ENCODE assay signal across 10 cellular contexts in genomic region chr7:112001089-112001826, GRCh38.
A peak's percentile ranks its signal among the peaks of the same experiment; 100 is the strongest.
DNase-seq lines count a peak whose midpoint lies in the region; ATAC-seq and TF ChIP-seq lines count a peak whose summit lies in the region.
"Had no signal": no experiment of that assay in that cellular context is flagged by ENCODE, and none has a peak within 500 bp of the region (broad histone marks: within the 10 kb centered on the region; RNA-seq: fewer than 3 reads in every experiment).

No MANE protein-coding gene starts in this region.

- peak; percentile 81 for DNase-seq in GM23248
- peak in 1 of 2 experiments; percentile 39 for DNase-seq in SJSA1 (ENCODE audit: low read depth in 1 of 2, low spot score in 2 of 2)
- peak; percentile 74 to 93 for DNase-seq in fibroblast of lung (ENCODE audit: low read depth in 2 of 2)
- peak; percentile 90 for DNase-seq in renal cortical epithelial cell (ENCODE audit: low read depth)
- DNase-seq in HUDEP-2 (lab: John Stamatoyannopoulos, UW; ENCODE audit: unreplicated experiment in 76 of 76) = no peak
- DNase-seq in activated CD8-positive, alpha-beta memory T cell treated with anti-CD3 and anti-CD28 coated beads, Interleukin-2, amount 50 U/mL, for 48 hours = no peak
- DNase-seq: mucosa of descending colon, NCI-H146 had no signal

- H3K36me3 ChIP-seq in GM23248 (ENCODE audit: low read depth) (no peaks in the 10 kb centered on the region), SJSA1 (no peaks in the 10 kb centered on the region), fibroblast of lung (ENCODE audit: control insufficient read depth, insufficient read depth, low read length) (no peaks in the 10 kb centered on the region)

- H3K9ac ChIP-seq in GM23248 (peak overlapping the region; percentile 46), fibroblast of lung (ENCODE audit: insufficient read depth, low read length) (no peak overlapping the region)

- WGBS in GM23248 (ENCODE audit: low coverage in 1 of 2, low lambda C conversion rate in 2 of 2, missing lambda C conversion rate in 2 of 2), 2 experiments = 32 to 37% methylated on average over 6 of the region's 6 CpGs

- in situ Hi-C loops in GM23248 (cut with MboI) = no loop called here

- ATAC-seq in GM21526 (IDR thresholded peaks at IDR 0.05; ENCODE audit: low FRiP score, unreplicated experiment) = no peak
- no peak for ATAC-seq in HG03439 (IDR thresholded peaks at IDR 0.05; ENCODE audit: unreplicated experiment)
- ATAC-seq: mucosa of descending colon had no signal

- H3F3A ChIP-seq in GM23248 (ENCODE audit: insufficient read depth) = no peaks in the 10 kb centered on the region

- no peaks in the 10 kb centered on the region for H3K27me3 ChIP-seq in GM23248 (replicated peaks; ENCODE audit: insufficient read depth)
- H3K27me3 ChIP-seq in SJSA1 (replicated peaks) = no peaks in the 10 kb centered on the region
- H3K27me3 ChIP-seq in fibroblast of lung (ENCODE audit: control insufficient read depth, insufficient read depth, low read length) = no peaks in the 10 kb centered on the region

- H2AFZ ChIP-seq in GM23248 = peak overlapping the region; percentile 54
- H2AFZ ChIP-seq in fibroblast of lung (ENCODE audit: low read length) = no peak overlapping the region

- TF ChIP-seq CTCF in fibroblast of lung (conservative IDR thresholded peaks at IDR 0.05 in 1 of 2, IDR thresholded peaks at IDR 0.05 in 1 of 2; ENCODE audit: low read depth in 1 of 2, low read length in 2 of 2) = no peak

- H3K9me3 ChIP-seq in GM23248 (ENCODE audit: low read depth) (no peaks in the 10 kb centered on the region), SJSA1 (replicated peaks) (no peaks in the 10 kb centered on the region), fibroblast of lung (ENCODE audit: control insufficient read depth, insufficient read depth, low read depth, low read length) (no peaks in the 10 kb centered on the region)
- H3K9me3 ChIP-seq: mucosa of descending colon had no signal

- peak overlapping the region; percentile 63 for H3K27ac ChIP-seq in GM23248
- peak overlapping the region; percentile 42 for H3K27ac ChIP-seq in SJSA1
- H3K27ac ChIP-seq in fibroblast of lung (ENCODE audit: insufficient read depth, low read length) = no peak overlapping the region

- peaks cover 9% of the 10 kb centered on the region for H3K4me1 ChIP-seq in GM23248 (ENCODE audit: insufficient read depth)
- H3K4me1 ChIP-seq in SJSA1 (replicated peaks) = peaks cover 9% of the 10 kb centered on the region
- H3K4me1 ChIP-seq in fibroblast of lung (ENCODE audit: control insufficient read depth, extremely low read depth, insufficient read depth, low read length) = no peaks in the 10 kb centered on the region

- H3K79me2 ChIP-seq in GM23248 (ENCODE audit: insufficient read depth) (no peaks in the 10 kb centered on the region), fibroblast of lung (ENCODE audit: control insufficient read depth, insufficient read depth, low read length) (no peaks in the 10 kb centered on the region)

- H4K20me1 ChIP-seq in GM23248 (ENCODE audit: insufficient read depth) = no peaks in the 10 kb centered on the region
- no peaks in the 10 kb centered on the region for H4K20me1 ChIP-seq in fibroblast of lung (ENCODE audit: control insufficient read depth, extremely low read depth, insufficient read depth, low read length)

- H3K4me2 ChIP-seq in GM23248 (ENCODE audit: unreplicated experiment) = peak overlapping the region; percentile 63
- H3K4me2 ChIP-seq in fibroblast of lung (ENCODE audit: extremely low read depth, insufficient read depth, low read length) = no peak overlapping the region

- H3K4me3 ChIP-seq in GM23248 = 0 out of 2 replicates have a peak overlapping the region, but pooled peaks have one; percentile 19
- H3K4me3 ChIP-seq in SJSA1 = no peak overlapping the region
- no peak overlapping the region for H3K4me3 ChIP-seq in fibroblast of lung (replicated peaks in 1 of 4; ENCODE audit: control extremely low read depth in 1 of 4, insufficient read depth in 1 of 4, low read depth in 3 of 4, low read length in 4 of 4)
- H3K4me3 ChIP-seq: mucosa of descending colon had no signal

- H3K9me2 ChIP-seq in GM23248 (ENCODE audit: insufficient read depth) = no peaks in the 10 kb centered on the region

Comparison
In these comparisons a context has a peak if more than half of its experiments do, and no peak if none do; other contexts are left out.
1. DNase-seq: peak in GM23248 (single experiment), fibroblast of lung (2 of 2) and renal cortical epithelial cell (single experiment); none in HUDEP-2 (0 of 76) and activated CD8-positive, alpha-beta memory T cell treated with anti-CD3 and anti-CD28 coated beads, Interleukin-2, amount 50 U/mL, for 48 hours (single experiment).